Comparison of ENCODE assay signal across 13 cellular contexts in the genomic region with DNA sequence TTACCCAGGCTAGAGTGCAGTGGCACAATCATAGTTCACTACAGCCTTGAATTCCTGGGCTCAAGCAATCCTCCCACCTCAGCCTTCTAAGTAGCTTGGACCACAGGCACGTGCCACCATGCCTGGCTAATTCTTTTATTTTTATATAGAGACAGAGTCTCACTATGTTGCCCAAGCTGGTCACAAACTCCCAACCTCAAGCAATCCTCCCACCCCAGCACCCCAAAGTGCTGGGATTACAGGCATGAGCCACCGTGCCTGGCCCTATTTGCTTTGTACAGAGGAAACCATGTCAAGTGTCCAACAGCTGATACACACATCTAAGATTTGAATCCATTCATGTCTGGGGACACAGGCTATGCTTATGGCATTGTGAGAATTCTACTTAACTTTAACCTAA. TPM values are rescaled to one million over a fixed set of nuclear protein-coding genes. Genes with fewer than 3 reads are reported as not detected.
DNase-seq lines count a peak whose midpoint lies in the region; ATAC-seq and TF ChIP-seq lines count a peak whose summit lies in the region.
"Had no signal": no experiment of that assay in that cellular context is flagged by ENCODE, and none has a peak within 500 bp of the region (broad histone marks: within the 10 kb centered on the region; RNA-seq: fewer than 3 reads in every experiment).

No MANE protein-coding gene starts in this region.

- H3K4me3 ChIP-seq in CD8-positive, alpha-beta T cell (ENCODE audit: low read depth, low read length), result peak overlapping the region; percentile 53
- H3K4me3 ChIP-seq in spleen (peak overlapping the region in 3 of 8 donors; percentile 4 to 64 (median 4)), adrenal gland (no peak overlapping the region), thyroid gland (replicated peaks in 1 of 3) (no peak overlapping the region)
- H3K4me3 ChIP-seq: GM23338, lung had no signal

- peak overlapping the region; percentile 100 for H3K27ac Mint-ChIP-seq in CD8-positive, alpha-beta T cell
- no peak overlapping the region for H3K27ac Mint-ChIP-seq in activated CD4-positive, alpha-beta memory T cell treated with anti-CD3 and anti-CD28 coated beads, Interleukin-2, amount 10 ng/mL, durations not matched to agents 7 days and 5 days
- peak overlapping the region; percentile 99 to 100 (median 100) for H3K27ac Mint-ChIP-seq in immature natural killer cell
- H3K27ac Mint-ChIP-seq: GM23338 had no signal

- H3K27me3 ChIP-seq in CD8-positive, alpha-beta T cell (ENCODE audit: insufficient read depth, low read length), result no peaks in the 10 kb centered on the region
- H3K27me3 ChIP-seq in spleen (replicated peaks in 1 of 7) (peaks cover 0 to 6% (median 0%) of the 10 kb centered on the region in 7 donors), adrenal gland (no peaks in the 10 kb centered on the region), thyroid gland (no peaks in the 10 kb centered on the region)

- intact Hi-C loops in CD8-positive, alpha-beta T cell (cut with DNase I, micrococcal nuclease), result loop anchor here (1.0 to 10.0 kb wide), 8 partner anchors 29 to 1848 kb away; partner anchors contain the start of genes ANKRD26 (in 2 of the 2), ACBD5 (in 1 of the 2), MPP7 (in 1 of the 2) and RAB18 (in 1 of the 2)
- intact Hi-C loops in spleen (cut with DNase I; ENCODE audit: low total_unique reads) (no loop called here), adrenal gland (cut with DNase I) (no loop called here), thyroid gland (cut with DNase I) (no loop called here)

- peak overlapping the region; percentile 98 for H3K27ac ChIP-seq in CD8-positive, alpha-beta T cell (ENCODE audit: low read depth, low read length)
- peak overlapping the region; percentile 51 to 91 (median 87) for H3K27ac ChIP-seq in spleen
- no peak overlapping the region for H3K27ac ChIP-seq in caudate nucleus (ENCODE audit: low read depth, low read length)
- H3K27ac ChIP-seq in adrenal gland, result no peak overlapping the region
- H3K27ac ChIP-seq in thyroid gland, result no peak overlapping the region

- peaks cover 2% of the 10 kb centered on the region for H3K9me3 Mint-ChIP-seq in CD8-positive, alpha-beta T cell
- H3K9me3 Mint-ChIP-seq in activated CD4-positive, alpha-beta memory T cell treated with anti-CD3 and anti-CD28 coated beads, Interleukin-2, amount 10 ng/mL, durations not matched to agents 7 days and 5 days, result peaks cover 2% of the 10 kb centered on the region
- H3K9me3 Mint-ChIP-seq in immature natural killer cell, result peaks cover 0 to 2% (median 0%) of the 10 kb centered on the region in 6 donors
- H3K9me3 Mint-ChIP-seq: GM23338 had no signal

- TF ChIP-seq CTCF in CD8-positive, alpha-beta T cell (IDR thresholded peaks at IDR 0.05), result no peak
- TF ChIP-seq CTCF in spleen (IDR thresholded peaks at IDR 0.05 in 8 of 11, conservative IDR thresholded peaks at IDR 0.05 in 3 of 11), result no peak
- TF ChIP-seq CTCF in adrenal gland (IDR thresholded peaks at IDR 0.05), result no peak
- no peak for TF ChIP-seq CTCF in thyroid gland (IDR thresholded peaks at IDR 0.05)

- peak in 1 of 7 experiments; percentile 8 for DNase-seq in CD8-positive, alpha-beta T cell
- DNase-seq in activated CD4-positive, alpha-beta memory T cell treated with anti-CD3 and anti-CD28 coated beads, Interleukin-2, amount 10 ng/mL, durations not matched to agents 7 days and 5 days, result no peak
- DNase-seq in immature natural killer cell (peak in 2 of 3 donors; percentile 5 to 9), spleen (no peak), caudate nucleus (lab: John Stamatoyannopoulos, UW) (no peak), adrenal gland (no peak), thyroid gland (no peak)
- DNase-seq: NCI-H2081, NCI-H774, Right ventricle myocardium superior had no signal

- no peak for ATAC-seq in CD8-positive, alpha-beta T cell
- no peak for ATAC-seq in HG03354 (IDR thresholded peaks at IDR 0.05; ENCODE audit: poor library complexity, severe bottlenecking, unreplicated experiment)
- ATAC-seq: GM23338 had no signal

- no peaks in the 10 kb centered on the region for H3K27me3 Mint-ChIP-seq in CD8-positive, alpha-beta T cell (ENCODE audit: low read depth)
- H3K27me3 Mint-ChIP-seq in activated CD4-positive, alpha-beta memory T cell treated with anti-CD3 and anti-CD28 coated beads, Interleukin-2, amount 10 ng/mL, durations not matched to agents 7 days and 5 days, result peaks cover 8% of the 10 kb centered on the region
- H3K27me3 Mint-ChIP-seq in immature natural killer cell (ENCODE audit: low read depth in 3 of 3), result peaks cover 20 to 27% (median 26%) of the 10 kb centered on the region in 3 donors

- peaks cover 61% of the 10 kb centered on the region for H3K4me1 ChIP-seq in CD8-positive, alpha-beta T cell (ENCODE audit: insufficient read depth, low read length)
- H3K4me1 ChIP-seq in spleen (peaks cover 0 to 60% (median 21%) of the 10 kb centered on the region in 6 donors), adrenal gland (replicated peaks in 1 of 2) (peaks cover 0 to under 1% of the 10 kb centered on the region in 2 donors), thyroid gland (peaks cover 0 to 4% of the 10 kb centered on the region in 2 donors)

- H3K9me3 ChIP-seq in CD8-positive, alpha-beta T cell (ENCODE audit: low read length), result no peaks in the 10 kb centered on the region
- H3K9me3 ChIP-seq in spleen (no peaks in the 10 kb centered on the region), adrenal gland (replicated peaks in 1 of 3) (no peaks in the 10 kb centered on the region), thyroid gland (no peaks in the 10 kb centered on the region)

- peaks cover 74% of the 10 kb centered on the region for H3K4me1 Mint-ChIP-seq in CD8-positive, alpha-beta T cell (ENCODE audit: low read depth)
- peaks cover 52% of the 10 kb centered on the region for H3K4me1 Mint-ChIP-seq in activated CD4-positive, alpha-beta memory T cell treated with anti-CD3 and anti-CD28 coated beads, Interleukin-2, amount 10 ng/mL, durations not matched to agents 7 days and 5 days
- peaks cover 63 to 83% of the 10 kb centered on the region in 2 donors for H3K4me1 Mint-ChIP-seq in immature natural killer cell

- H3K36me3 Mint-ChIP-seq in CD8-positive, alpha-beta T cell, result peaks cover 12% of the 10 kb centered on the region
- no peaks in the 10 kb centered on the region for H3K36me3 Mint-ChIP-seq in activated CD4-positive, alpha-beta memory T cell treated with anti-CD3 and anti-CD28 coated beads, Interleukin-2, amount 10 ng/mL, durations not matched to agents 7 days and 5 days (ENCODE audit: low read depth)
- peaks cover 0 to 3% (median 0%) of the 10 kb centered on the region in 3 donors for H3K36me3 Mint-ChIP-seq in immature natural killer cell

- H3K36me3 ChIP-seq in CD8-positive, alpha-beta T cell (ENCODE audit: insufficient read depth, low read length), result no peaks in the 10 kb centered on the region
- H3K36me3 ChIP-seq in spleen, result no peaks in the 10 kb centered on the region
- H3K36me3 ChIP-seq in adrenal gland (replicated peaks in 1 of 2), result no peaks in the 10 kb centered on the region
- no peaks in the 10 kb centered on the region for H3K36me3 ChIP-seq in thyroid gland

- POLR2A ChIA-PET in CD8-positive, alpha-beta T cell (lab: Charles Lee), result interaction anchor here (0.8 to 6.6 kb wide), 10 partner anchors 9 to 590 kb away, joined by 3 to 64 read pairs (median 4); partner anchors contain the start of gene MPP7
- POLR2A ChIA-PET in activated CD4-positive, alpha-beta memory T cell treated with anti-CD3 and anti-CD28 coated beads, Interleukin-2, amount 10 ng/mL, durations not matched to agents 7 days and 5 days (lab: Charles Lee), result interaction anchor here (2.6 to 5.2 kb wide), 3 partner anchors 30 to 48 kb away, joined by 6 to 100 read pairs (median 38); partner anchors contain the start of gene MPP7

- CTCF ChIA-PET in CD8-positive, alpha-beta T cell (lab: Charles Lee), result interaction anchor here (0.7 to 8.9 kb wide), 6 partner anchors 8 to 48 kb away, joined by 3 to 96 read pairs (median 4); partner anchors contain the start of gene MPP7
- CTCF ChIA-PET in activated CD4-positive, alpha-beta memory T cell treated with anti-CD3 and anti-CD28 coated beads, Interleukin-2, amount 10 ng/mL, durations not matched to agents 7 days and 5 days (lab: Charles Lee), result interaction anchor here (4.6 to 7.0 kb wide), 2 partner anchors 30 to 48 kb away, joined by 25 to 62 read pairs; partner anchors contain the start of gene MPP7

- TF ChIP-seq POLR2A in spleen (IDR thresholded peaks at IDR 0.05) (no peak), adrenal gland (IDR thresholded peaks at IDR 0.05) (no peak), thyroid gland (IDR thresholded peaks at IDR 0.05) (no peak)

- peak overlapping the region; percentile 95 for H3K4me3 Mint-ChIP-seq in CD8-positive, alpha-beta T cell
- peak overlapping the region; percentile 17 for H3K4me3 Mint-ChIP-seq in activated CD4-positive, alpha-beta memory T cell treated with anti-CD3 and anti-CD28 coated beads, Interleukin-2, amount 10 ng/mL, durations not matched to agents 7 days and 5 days
- peak overlapping the region; percentile 27 to 94 (median 75) for H3K4me3 Mint-ChIP-seq in immature natural killer cell
- H3K4me3 Mint-ChIP-seq: GM23338 had no signal

- 67 to 81% (median 73%) methylated on average over 2 of the region's 2 CpGs for WGBS in spleen, 5 donors
- WGBS in adrenal gland, 4 donors, result 82 to 90% (median 85%) methylated on average over 2 of the region's 2 CpGs
- 66 to 72% methylated on average over 2 of the region's 2 CpGs for WGBS in thyroid gland, 2 donors

RNA-seq across cellular contexts. Expression of gene MPP7, which starts 29.8 kb away (rescaled TPM):
- total RNA-seq in CD8-positive, alpha-beta T cell, result 10 to 100 TPM; 22.5 to 23.1 TPM
- total RNA-seq in activated CD4-positive, alpha-beta memory T cell treated with anti-CD3 and anti-CD28 coated beads, Interleukin-2, amount 10 ng/mL, durations not matched to agents 7 days and 5 days, result 1 to 10 TPM; 4.0 to 4.3 TPM
- 10 to 100 TPM; 11.7 to 20.9 (median 14.9) TPM for polyA plus RNA-seq in immature natural killer cell
- 10 to 100 TPM in 2 of 7 donors, 1 to 10 TPM in 5; 5.1 to 11.5 (median 8.4) TPM for total RNA-seq in spleen
- 1 to 10 TPM in 2 of 3 donors, under 1 TPM in 1; 0.48 to 1.2 (median 1.0) TPM for polyA plus RNA-seq in spleen
- total RNA-seq in adrenal gland, result 10 to 100 TPM in 1 of 8 donors, 1 to 10 TPM in 7; 3.0 to 12.0 (median 6.6) TPM
- polyA plus RNA-seq in adrenal gland, result 1 to 10 TPM; 1.7 to 3.5 (median 1.8) TPM
- 10 to 100 TPM; 21.2 to 37.7 (median 26.6) TPM for total RNA-seq in thyroid gland

Comparison
In these comparisons a context has a peak if more than half of its experiments do, and no peak if none do; other contexts are left out.
1. DNase-seq: peak in immature natural killer cell (2 of 3); none in activated CD4-positive, alpha-beta memory T cell treated with anti-CD3 and anti-CD28 coated beads, Interleukin-2, amount 10 ng/mL, durations not matched to agents 7 days and 5 days (single experiment), spleen (single experiment), caudate nucleus (0 of 61), adrenal gland (0 of 7) and thyroid gland (0 of 2).
2. H3K27ac ChIP-seq: peak in CD8-positive, alpha-beta T cell (single experiment) and spleen (8 of 8); none in caudate nucleus (single experiment), adrenal gland (0 of 5) and thyroid gland (0 of 3).
3. H3K4me3 Mint-ChIP-seq: peak in every context shown above with its lines; median percentile 95 in CD8-positive, alpha-beta T cell; 75 in immature natural killer cell; 17 in activated CD4-positive, alpha-beta memory T cell treated with anti-CD3 and anti-CD28 coated beads, Interleukin-2, amount 10 ng/mL, durations not matched to agents 7 days and 5 days.
4. intact Hi-C loops: an anchor here in CD8-positive, alpha-beta T cell (1.0 to 10.0 kb wide); none called in spleen, adrenal gland and thyroid gland.